ENCODE assay signal across 31 cellular contexts in the genomic region with DNA sequence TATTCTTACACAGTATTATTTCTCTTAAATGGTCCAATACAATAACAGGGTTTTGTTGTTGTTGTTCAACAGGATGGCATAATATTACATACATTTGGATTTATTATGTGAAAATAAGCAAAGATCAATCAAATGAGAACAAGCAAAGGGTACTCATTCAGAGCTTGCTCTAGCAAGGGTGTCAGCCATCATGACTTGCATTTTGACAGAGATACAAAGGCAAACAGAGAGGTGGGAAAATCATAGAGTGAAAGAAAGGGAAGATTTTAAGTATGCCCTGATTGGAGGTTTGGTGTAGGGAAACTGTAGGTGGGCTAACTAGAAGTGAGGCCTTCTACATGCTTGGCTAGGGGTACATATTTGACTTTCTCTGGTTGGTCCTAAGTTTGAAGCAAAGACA.
"Had no signal": no experiment of that assay in that cellular context is flagged by ENCODE, and none has a peak within 500 bp of the region (broad histone marks: within the 10 kb centered on the region; RNA-seq: fewer than 3 reads in every experiment).

No MANE protein-coding gene starts in this region.

- H3K4me3 ChIP-seq: coronary artery, dorsolateral prefrontal cortex had no signal

- H3K36me3 ChIP-seq: brain microvascular endothelial cell had no signal

- H3K9me3 Mint-ChIP-seq: activated T-cell treated with anti-CD3 and anti-CD28 coated beads, Interleukin-2, amount 50 U/mL, for 4 hours; activated T-helper 17 cell treated with anti-CD3 and anti-CD28 coated beads, Interleukin-2, amount 50 U/mL, for 72 hours; endodermal cell had no signal

- H3K4me3 Mint-ChIP-seq: activated CD8-positive, alpha-beta T cell treated with anti-CD3 and anti-CD28 coated beads for 36 hours; activated naive CD8-positive, alpha-beta T cell; activated T-cell treated with anti-CD3 and anti-CD28 coated beads, Interleukin-2, amount 50 U/mL, for 4 hours; activated T-helper 17 cell treated with anti-CD3 and anti-CD28 coated beads, Interleukin-2, amount 50 U/mL, for 72 hours; central memory CD8-positive, alpha-beta T cell; dendritic cell treated with granulocyte-macrophage colony-stimulating factor and Interleukin-4, amounts not matched to agents 40 ng/mL and 50 ng/mL, for 4 days; endodermal cell; WTC11 had no signal

- FAIRE-seq: astrocyte, bronchial epithelial cell, TTC549 had no signal

- H3K27ac Mint-ChIP-seq: activated CD8-positive, alpha-beta T cell treated with anti-CD3 and anti-CD28 coated beads for 36 hours; activated naive CD8-positive, alpha-beta T cell; activated T-helper 17 cell treated with anti-CD3 and anti-CD28 coated beads, Interleukin-2, amount 50 U/mL, for 72 hours; dendritic cell treated with granulocyte-macrophage colony-stimulating factor and Interleukin-4, amounts not matched to agents 40 ng/mL and 50 ng/mL, for 4 days; endodermal cell; WTC11 had no signal

- H3K27ac ChIP-seq: brain microvascular endothelial cell, coronary artery, dorsolateral prefrontal cortex, VCaP had no signal

- H3K36me3 Mint-ChIP-seq: activated naive CD8-positive, alpha-beta T cell; WTC11 had no signal

- H3K27me3 Mint-ChIP-seq: activated CD8-positive, alpha-beta T cell treated with anti-CD3 and anti-CD28 coated beads for 36 hours; activated naive CD8-positive, alpha-beta T cell; activated T-helper 17 cell treated with anti-CD3 and anti-CD28 coated beads, Interleukin-2, amount 50 U/mL, for 72 hours; central memory CD8-positive, alpha-beta T cell; dendritic cell treated with granulocyte-macrophage colony-stimulating factor and Interleukin-4, amounts not matched to agents 40 ng/mL and 50 ng/mL, for 4 days had no signal

- ATAC-seq: activated CD8-positive, alpha-beta T cell treated with anti-CD3 and anti-CD28 coated beads for 36 hours; activated T-cell treated with anti-CD3 and anti-CD28 coated beads, Interleukin-2, amount 50 U/mL, for 4 hours; activated T-helper 17 cell treated with anti-CD3 and anti-CD28 coated beads, Interleukin-2, amount 50 U/mL, for 72 hours; esophagus mucosa; WTC11 had no signal

- DNase-seq: activated CD4-positive, alpha-beta T cell treated with anti-CD3 and anti-CD28 coated beads for 1 hour; activated CD4-positive, alpha-beta T cell treated with anti-CD3 and anti-CD28 coated beads for 4 hours; activated CD4-positive, alpha-beta T cell treated with anti-CD3 and anti-CD28 coated beads, Interleukin-2, amount 50 U/mL, for 1 hour; activated CD4-positive, alpha-beta T cell treated with anti-CD3 and anti-CD28 coated beads, Interleukin-2, amount 50 U/mL, for 48 hours; activated CD8-positive, alpha-beta memory T cell treated with anti-CD3 and anti-CD28 coated beads for 24 hours; activated CD8-positive, alpha-beta T cell treated with anti-CD3 and anti-CD28 coated beads for 36 hours; activated effector memory CD4-positive, alpha-beta T cell treated with Interleukin-2 at 50 U/mL for 16 hours; activated gamma-delta T cell treated with Interleukin-2 at 50 U/mL for 16 hours; activated naive CD4-positive, alpha-beta T cell treated with anti-CD3 and anti-CD28 coated beads, Interleukin-2, amount 50 U/mL, for 16 hours; activated naive CD4-positive, alpha-beta T cell treated with Interleukin-2 at 50 U/mL for 16 hours; activated T-cell treated with anti-CD3 and anti-CD28 coated beads, Interleukin-2, amount 50 U/mL, for 4 hours; amniotic stem cell; anterior cingulate cortex; brain microvascular endothelial cell; dorsolateral prefrontal cortex; effector memory CD4-positive, alpha-beta T cell; endodermal cell; foreskin fibroblast; head of caudate nucleus; T-helper 2 cell had no signal

- H3K27me3 ChIP-seq: brain microvascular endothelial cell, dorsolateral prefrontal cortex had no signal

- H3K4me1 Mint-ChIP-seq: activated T-helper 17 cell treated with anti-CD3 and anti-CD28 coated beads, Interleukin-2, amount 50 U/mL, for 72 hours; central memory CD8-positive, alpha-beta T cell; endodermal cell; WTC11 had no signal
